9 cellular contexts compared by ENCODE assay signal in the genomic region with DNA sequence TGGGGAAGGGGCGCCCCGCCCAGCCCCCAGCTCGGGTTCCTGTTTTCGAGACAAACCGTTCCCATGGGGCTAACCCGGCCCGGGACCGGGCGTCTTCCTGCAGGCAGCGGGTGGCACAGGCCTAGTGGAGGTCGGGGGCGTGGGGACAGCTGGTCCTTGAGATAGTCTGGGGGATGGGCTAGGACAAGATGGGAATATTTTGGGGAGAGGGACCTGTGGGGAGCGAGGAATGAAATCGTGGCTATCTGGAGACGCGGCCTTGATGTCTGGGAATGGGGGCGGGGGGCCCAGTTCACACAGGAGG. TPM values are rescaled to one million over a fixed set of nuclear protein-coding genes. Genes with fewer than 3 reads are reported as not detected.
DNase-seq lines count a peak whose midpoint lies in the region; ATAC-seq and TF ChIP-seq lines count a peak whose summit lies in the region.
"Had no signal": no experiment of that assay in that cellular context is flagged by ENCODE, and none has a peak within 500 bp of the region (broad histone marks: within the 10 kb centered on the region; RNA-seq: fewer than 3 reads in every experiment).

No MANE protein-coding gene starts in this region.

- no peaks in the 10 kb centered on the region for H4K20me1 ChIP-seq in GM23338 (replicated peaks; ENCODE audit: insufficient read depth)

- H3K36me3 Mint-ChIP-seq in GM23338 (ENCODE audit: low read depth), result peaks cover 9% of the 10 kb centered on the region; the same call in 2 of the 3 replicates
- peaks cover 5% of the 10 kb centered on the region for H3K36me3 Mint-ChIP-seq in T-cell

- H3K4me3 Mint-ChIP-seq in GM23338 (peak overlapping the region; percentile 86), T-cell (peak overlapping the region; percentile 93 to 96 (median 95))

- DNase-seq in GM23338 (ENCODE audit: low spot score), result peak; percentile 70
- DNase-seq in T-cell, result peak; percentile 77 to 96 (median 90)
- DNase-seq in astrocyte of the cerebellum (ENCODE audit: low read depth), result no peak
- DNase-seq in left lobe of liver (ENCODE audit: low spot score), result peak; percentile 76
- DNase-seq in stimulated activated CD8-positive, alpha-beta memory T cell treated with anti-CD3 and anti-CD28 coated beads, Interleukin-4, amount 100 ng/mL, for 1 hour (ENCODE audit: low read depth in 2 of 2, low spot score in 1 of 2), result peak; percentile 45 to 66
- no peak for DNase-seq in DMS114 treated with DMSO at 0.1 percent for 48 hours (lab: John Stamatoyannopoulos, UW; ENCODE audit: unreplicated experiment)
- no peak for DNase-seq in globus pallidus (ENCODE audit: low spot score)

- H3K79me2 ChIP-seq in GM23338 (replicated peaks; ENCODE audit: insufficient read depth), result no peaks in the 10 kb centered on the region

- H3K27me3 ChIP-seq in GM23338 (ENCODE audit: insufficient read depth), result peaks cover 34% of the 10 kb centered on the region

- peaks cover 25% of the 10 kb centered on the region for H3K4me1 Mint-ChIP-seq in GM23338
- peaks cover 35 to 46% (median 43%) of the 10 kb centered on the region in 3 donors for H3K4me1 Mint-ChIP-seq in T-cell

- CTCF ChIA-PET in T-cell (lab: Charles Lee), result interaction anchor here in 1 of 2 donors (1.4 to 2.5 kb wide), 3 partner anchors 19 to 33 kb away, joined by 5 to 14 read pairs (median 5); partner anchors contain the start of gene SF1

- peak; percentile 2 for ATAC-seq in GM23338
- ATAC-seq in T-cell (replicated peaks in 1 of 4), result peak; percentile 44 to 53 (median 51)
- peak; percentile 2 for ATAC-seq in left lobe of liver
- ATAC-seq in HG03442 (IDR thresholded peaks at IDR 0.05; ENCODE audit: unreplicated experiment), result no peak

- H3K27ac ChIP-seq in GM23338 (ENCODE audit: low read depth), result no peak overlapping the region
- H3K27ac ChIP-seq: SJSA1 had no signal

- peaks cover 19% of the 10 kb centered on the region for H3K4me1 ChIP-seq in GM23338 (ENCODE audit: insufficient read depth)

- H3K27ac Mint-ChIP-seq in GM23338, result no peak overlapping the region
- peak overlapping the region; percentile 97 to 99 for H3K27ac Mint-ChIP-seq in T-cell

- H3K9me3 Mint-ChIP-seq in GM23338, result no peaks in the 10 kb centered on the region; the same call in 2 of the 3 replicates
- no peaks in the 10 kb centered on the region for H3K9me3 Mint-ChIP-seq in T-cell

- H3F3A ChIP-seq in GM23338 (replicated peaks; ENCODE audit: low read depth), result peaks cover 18% of the 10 kb centered on the region

- peak overlapping the region; percentile 98 for H3K4me2 ChIP-seq in GM23338

- in situ Hi-C loops in astrocyte of the cerebellum (cut with HindIII; ENCODE audit: low sequenced_read_pairs), result no loop called here

- no peaks in the 10 kb centered on the region for H3K9me2 ChIP-seq in GM23338 (ENCODE audit: insufficient read depth)

- H3K36me3 ChIP-seq in GM23338 (ENCODE audit: insufficient read depth), result no peaks in the 10 kb centered on the region
- H3K36me3 ChIP-seq: SJSA1 had no signal

- H3K27me3 Mint-ChIP-seq in GM23338 (ENCODE audit: insufficient read depth, low read depth, poor library complexity), result peaks cover 32% of the 10 kb centered on the region
- no peaks in the 10 kb centered on the region for H3K27me3 Mint-ChIP-seq in T-cell

- H2AFZ ChIP-seq in GM23338, result peak overlapping the region; percentile 92

- H3K4me3 ChIP-seq in GM23338 (peak overlapping the region; percentile 81), astrocyte of the cerebellum (ENCODE audit: low read depth, low read length) (peak overlapping the region; percentile 32)
- H3K4me3 ChIP-seq: SJSA1 had no signal

- POLR2A ChIA-PET in T-cell (lab: Charles Lee), result interaction anchor here in 1 of 2 donors (0.5 to 1.4 kb wide), 2 partner anchors 19 to 30 kb away, joined by 4 to 6 read pairs; no protein-coding TSS in a partner anchor

- no peak for TF ChIP-seq CTCF in GM23338 (conservative IDR thresholded peaks at IDR 0.05; ENCODE audit: low read depth in 2 of 2)
- TF ChIP-seq CTCF in astrocyte of the cerebellum (IDR thresholded peaks at IDR 0.05; ENCODE audit: low read depth, low read length, missing control alignments), result no peak

TF ChIP-seq in GM23338, 12 proteins besides CTCF, POLR2A, EP300 and RAD21 (continues in another document):
- TF ChIP-seq CREB1 (CRISPR knock-in tag; IDR thresholded peaks at IDR 0.05; ENCODE audit: low read depth) (no peak), ETS1 (IDR thresholded peaks at IDR 0.05) (no peak), EZH2 (IDR thresholded peaks at IDR 0.05; ENCODE audit: low read depth, unreplicated experiment) (no peak), POLR2AphosphoS5 (IDR thresholded peaks at IDR 0.05; ENCODE audit: low read depth) (no peak)

RNA-seq across cellular contexts. Expression of gene RASGRP2, which starts 1.2 kb away (rescaled TPM):
- total RNA-seq in GM23338 (2014; rRNA removed; shearing (Covaris generic)), result 30.1 and 34.4 TPM in 2 replicates
- polyA plus RNA-seq in GM23338 (2016; fragmentation: Nextera tagmentation; extraction: Ambion mirVana), result 50.4 and 60.5 TPM in 2 replicates
- total RNA-seq in T-cell, result 100 to 1,000 TPM; 574 to 767 (median 656) TPM
- total RNA-seq in left lobe of liver, result 4.2 TPM

RNA-seq across cellular contexts. Expression of gene PYGM, which starts 14.6 kb away (rescaled TPM):
- 3.9 and 4.4 TPM in 2 replicates for total RNA-seq in GM23338 (2014; rRNA removed; shearing (Covaris generic))
- polyA plus RNA-seq in GM23338 (2016; fragmentation: Nextera tagmentation; extraction: Ambion mirVana), result 1.5 and 2.8 TPM in 2 replicates
- total RNA-seq in T-cell (10 to 100 TPM in 1 of 5 donors, 1 to 10 TPM in 4; 7.4 to 34.7 (median 8.5) TPM), left lobe of liver (0.28 TPM)

RNA-seq across cellular contexts. Expression of gene NRXN2, which starts 22.2 kb away (rescaled TPM):
- 17.0 and 22.1 TPM in 2 replicates for total RNA-seq in GM23338 (2014; rRNA removed; shearing (Covaris generic))
- 3.4 and 5.7 TPM in 2 replicates for polyA plus RNA-seq in GM23338 (2016; fragmentation: Nextera tagmentation; extraction: Ambion mirVana)
- total RNA-seq in T-cell, result under 1 TPM in 3 of 5 donors, not detected in 2; 0.43 to 0.70 (median 0.47) TPM
- 0.98 TPM for total RNA-seq in left lobe of liver
- total RNA-seq: SJSA1 had no signal

RNA-seq across cellular contexts. Expression of gene SF1, which starts 33.2 kb away (rescaled TPM):
- total RNA-seq in GM23338 (2014; rRNA removed; shearing (Covaris generic)), result 235 and 252 TPM in 2 replicates
- 76.9 and 82.9 TPM in 2 replicates for polyA plus RNA-seq in GM23338 (2016; fragmentation: Nextera tagmentation; extraction: Ambion mirVana)
- total RNA-seq in T-cell, result 1,000 to 10,000 TPM in 2 of 5 donors, 100 to 1,000 TPM in 3; 670 to 1,510 (median 732) TPM
- total RNA-seq in left lobe of liver, result 104 TPM

RNA-seq across cellular contexts. Expression of gene MAP4K2, which starts 57.8 kb away (rescaled TPM):
- total RNA-seq in GM23338 (2014; rRNA removed; shearing (Covaris generic)), result 32.3 and 42.6 TPM in 2 replicates
- polyA plus RNA-seq in GM23338 (2016; fragmentation: Nextera tagmentation; extraction: Ambion mirVana), result 9.9 and 11.2 TPM in 2 replicates
- total RNA-seq in T-cell (100 to 1,000 TPM in 3 of 5 donors, 10 to 100 TPM in 2; 80.9 to 131 (median 102) TPM), left lobe of liver (6.6 TPM)

Comparison
In these comparisons a context has a peak if more than half of its experiments do, and no peak if none do; other contexts are left out.
1. DNase-seq: peak in GM23338 (single experiment), T-cell (34 of 34), left lobe of liver (single experiment) and stimulated activated CD8-positive, alpha-beta memory T cell treated with anti-CD3 and anti-CD28 coated beads, Interleukin-4, amount 100 ng/mL, for 1 hour (2 of 2); none in astrocyte of the cerebellum (single experiment), DMS114 treated with DMSO at 0.1 percent for 48 hours (single experiment) and globus pallidus (single experiment).
2. RNA of gene RASGRP2, which starts 1.2 kb away (total RNA-seq): 574 to 767 TPM in T-cell; 30.1 to 34.4 TPM in GM23338 and 4.2 TPM in left lobe of liver (single experiment); every median in the first group is over 10 times any median in the second.